Comparison of ENCODE assay signal across 16 cellular contexts in the genomic region with DNA sequence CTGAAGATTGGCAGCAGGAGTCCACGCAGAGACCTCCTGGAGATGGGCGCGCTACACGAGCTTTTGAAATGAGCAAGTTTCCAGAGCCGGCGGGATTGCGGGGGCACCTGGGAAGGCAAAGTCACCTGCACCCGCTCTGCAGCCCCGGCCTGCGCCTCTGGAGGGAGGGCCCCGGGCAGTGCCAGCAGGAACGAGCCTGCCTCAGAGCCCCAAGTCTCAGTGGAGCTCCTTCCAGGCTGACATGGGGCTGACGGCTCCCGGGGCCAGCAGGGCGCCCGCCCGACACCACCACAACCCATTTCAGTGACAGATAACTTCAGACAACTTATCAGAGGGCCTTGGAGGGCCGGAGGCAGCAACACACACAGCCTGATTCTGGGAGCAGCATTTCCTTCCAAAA. TPM values are rescaled to one million over a fixed set of nuclear protein-coding genes. Genes with fewer than 3 reads are reported as not detected.
A peak's percentile ranks its signal among the peaks of the same experiment; 100 is the strongest.
DNase-seq lines count a peak whose midpoint lies in the region; ATAC-seq, FAIRE-seq and TF ChIP-seq lines count a peak whose summit lies in the region.
"Had no signal": no experiment of that assay in that cellular context is flagged by ENCODE, and none has a peak within 500 bp of the region (broad histone marks: within the 10 kb centered on the region; RNA-seq: fewer than 3 reads in every experiment).

No MANE protein-coding gene starts in this region.

- WGBS in H9 (ENCODE audit: extremely low coverage, insufficient read length, low lambda C conversion rate): no CpG with 5 or more reads among the region's 18 CpGs
- 72% methylated on average over 16 of the region's 18 CpGs; no CpG with 5 or more reads in 1 of the 2 experiments for WGBS in H1 (ENCODE audit: extremely low coverage in 1 of 2, insufficient coverage in 1 of 2, insufficient read length in 1 of 2, insufficient replicate concordance in 2 of 2, low coverage in 1 of 2, low lambda C conversion rate in 2 of 2, missing lambda C conversion rate in 1 of 2), 2 experiments
- 90% methylated on average over 18 of the region's 18 CpGs for WGBS in prostate gland

- peaks cover 6% of the 10 kb centered on the region for H4K20me1 ChIP-seq in H9 (ENCODE audit: control insufficient read depth, insufficient read depth, insufficient read length)
- H4K20me1 ChIP-seq in H1 (replicated peaks in 1 of 2; ENCODE audit: control insufficient read depth in 1 of 2, insufficient read depth in 2 of 2, low read length in 2 of 2): no peaks in the 10 kb centered on the region
- peaks cover 26% of the 10 kb centered on the region for H4K20me1 ChIP-seq in osteoblast (ENCODE audit: insufficient read depth, low read length)

- TF ChIP-seq POLR2A in H1 (IDR thresholded peaks at IDR 0.05; ENCODE audit: control extremely low read depth in 1 of 2, low read depth in 2 of 2, low read length in 2 of 2) (no peak), prostate gland (IDR thresholded peaks at IDR 0.05) (no peak)

- H3K4ac ChIP-seq in H9 (ENCODE audit: low read depth, low read length) (no peak overlapping the region), H1 (replicated peaks; ENCODE audit: insufficient read length, low read depth, low read length) (no peak overlapping the region)

- H3K4me3 ChIP-seq in H1 (ENCODE audit: extremely low read depth in 1 of 4, insufficient read depth in 2 of 4, low read depth in 3 of 4, low read length in 4 of 4): peak overlapping the region in 3 of 4 experiments; percentile 5 to 56 (median 28); a peak in 4 of 8 replicates
- H3K4me3 ChIP-seq in osteoblast (ENCODE audit: insufficient read depth, low read length): no peak overlapping the region
- H3K4me3 ChIP-seq in prostate gland: no peak overlapping the region
- H3K4me3 ChIP-seq: HAP-1, vagina had no signal

- H3K18ac ChIP-seq in H9 (ENCODE audit: insufficient read length, low read depth, low read length) (no peak overlapping the region), H1 (ENCODE audit: extremely low read depth, low read length) (no peak overlapping the region)

- no peak overlapping the region for H2BK20ac ChIP-seq in H9 (ENCODE audit: low read depth, low read length, poor library complexity, severe bottlenecking)
- no peak overlapping the region for H2BK20ac ChIP-seq in H1 (ENCODE audit: low read length)

- no peak for TF ChIP-seq EP300 in H1 (IDR thresholded peaks at IDR 0.05; ENCODE audit: borderline replicate concordance in 1 of 2, low read depth in 2 of 2, low read length in 2 of 2)

- H2BK5ac ChIP-seq in H9 (ENCODE audit: insufficient read length, low read length) (no peak overlapping the region), H1 (ENCODE audit: low read depth, low read length) (no peak overlapping the region)

- H2BK15ac ChIP-seq in H9 (ENCODE audit: low read depth, low read length) (no peak overlapping the region), H1 (ENCODE audit: low read length) (no peak overlapping the region)

- CTCF ChIA-PET in H1 (lab: Charles Lee; ENCODE audit: partially characterized antibody): interaction anchor here (1.0 to 1.4 kb wide), 3 partner anchors 19 to 57 kb away, joined by 3 to 4 read pairs (median 3); no protein-coding TSS in a partner anchor

- H3K36me3 Mint-ChIP-seq in activated naive CD4-positive, alpha-beta T cell treated with anti-CD3 and anti-CD28 coated beads, Interleukin-2, amount 50 U/mL, for 24 hours: peaks cover 19% of the 10 kb centered on the region
- H3K36me3 Mint-ChIP-seq in activated naive CD4-positive, alpha-beta T cell treated with anti-CD3 and anti-CD28 coated beads, Interleukin-2, amount 50 U/mL, for 72 hours: peaks cover 11 to 26% of the 10 kb centered on the region in 2 donors
- peaks cover 0 to 22% (median 11%) of the 10 kb centered on the region in 3 experiments; a peak in 4 of 7 replicates for H3K36me3 Mint-ChIP-seq in H9 (ENCODE audit: insufficient read depth in 1 of 3, low read depth in 3 of 3)

- H3K23me2 ChIP-seq in H9 (ENCODE audit: insufficient read length, low read depth, low read length, poor library complexity, severe bottlenecking): no peaks in the 10 kb centered on the region
- no peaks in the 10 kb centered on the region for H3K23me2 ChIP-seq in H1 (ENCODE audit: low read depth, low read length)

- H3K56ac ChIP-seq in H9 (ENCODE audit: insufficient read length, low read depth, low read length) (no peak overlapping the region), H1 (replicated peaks; ENCODE audit: insufficient read length, low read depth, low read length) (no peak overlapping the region)

- peak overlapping the region; percentile 17 for H3K27ac Mint-ChIP-seq in activated naive CD4-positive, alpha-beta T cell treated with anti-CD3 and anti-CD28 coated beads, Interleukin-2, amount 50 U/mL, for 24 hours
- no peak overlapping the region for H3K27ac Mint-ChIP-seq in activated naive CD4-positive, alpha-beta T cell treated with anti-CD3 and anti-CD28 coated beads, Interleukin-2, amount 50 U/mL, for 72 hours
- H3K27ac Mint-ChIP-seq in H9: no peak overlapping the region

- H3T11ph ChIP-seq in H9 (ENCODE audit: low read length): no peak overlapping the region

- peak overlapping the region; percentile 22 for H3K4me2 ChIP-seq in H9 (ENCODE audit: insufficient read depth, insufficient read length, low read length)
- peak overlapping the region; percentile 45 to 60; a peak in 3 of 4 replicates for H3K4me2 ChIP-seq in H1 (ENCODE audit: insufficient read depth in 1 of 2, low read depth in 2 of 2, low read length in 2 of 2)
- H3K4me2 ChIP-seq in osteoblast (ENCODE audit: insufficient read depth, low read length): no peak overlapping the region

- no peak overlapping the region for H3K23ac ChIP-seq in H9 (ENCODE audit: insufficient read length, low read depth, low read length)
- no peak overlapping the region for H3K23ac ChIP-seq in H1 (ENCODE audit: insufficient read length)

- no peaks in the 10 kb centered on the region for H3K27me3 Mint-ChIP-seq in activated naive CD4-positive, alpha-beta T cell treated with anti-CD3 and anti-CD28 coated beads, Interleukin-2, amount 50 U/mL, for 24 hours
- H3K27me3 Mint-ChIP-seq in H9 (ENCODE audit: low read depth): no peaks in the 10 kb centered on the region
- H3K27me3 Mint-ChIP-seq: IgD-negative memory B cell had no signal

- TF ChIP-seq CTCF in H9 (conservative IDR thresholded peaks at IDR 0.05) (no peak), H1 (IDR thresholded peaks at IDR 0.05; ENCODE audit: control extremely low read depth in 1 of 3, insufficient read depth in 1 of 3, low read depth in 1 of 3, low read length in 3 of 3) (no peak), osteoblast (IDR thresholded peaks at IDR 0.05; ENCODE audit: extremely low read depth, low read depth, low read length) (no peak), prostate gland (IDR thresholded peaks at IDR 0.05) (no peak)

- no peak overlapping the region for H4K91ac ChIP-seq in H9 (ENCODE audit: insufficient read length, low read depth, low read length)
- H4K91ac ChIP-seq in H1 (replicated peaks; ENCODE audit: insufficient read length, low read length): no peak overlapping the region

- H3K36me3 ChIP-seq in H1 (ENCODE audit: control insufficient read depth in 2 of 4, insufficient read depth in 4 of 4, low read length in 3 of 4) (no peaks in the 10 kb centered on the region), osteoblast (ENCODE audit: insufficient read depth, low read length) (no peaks in the 10 kb centered on the region), prostate gland (no peaks in the 10 kb centered on the region)
- H3K36me3 ChIP-seq: HAP-1, neutrophil, vagina had no signal

- no peak overlapping the region for H3K9ac ChIP-seq in H9 (ENCODE audit: extremely low read depth, insufficient read length, low read length)
- no peak overlapping the region; a peak in 1 of 7 replicates for H3K9ac ChIP-seq in H1 (replicated peaks in 1 of 4; ENCODE audit: extremely low read depth in 1 of 4, low read depth in 3 of 4, low read length in 3 of 4)

- no peak for ATAC-seq in activated naive CD4-positive, alpha-beta T cell treated with anti-CD3 and anti-CD28 coated beads, Interleukin-2, amount 50 U/mL, for 72 hours

- H3K9me3 ChIP-seq in H9 (ENCODE audit: control insufficient read depth, low read depth, low read length) (no peaks in the 10 kb centered on the region), H1 (ENCODE audit: insufficient read depth in 2 of 2, low read depth in 1 of 2, low read length in 1 of 2) (peaks cover 0 to 6% of the 10 kb centered on the region in 2 experiments; a peak in 1 of 4 replicates), osteoblast (ENCODE audit: low read depth, low read length) (no peaks in the 10 kb centered on the region), prostate gland (no peaks in the 10 kb centered on the region)
- H3K9me3 ChIP-seq: neutrophil, vagina had no signal

- H3K4me3 Mint-ChIP-seq in activated naive CD4-positive, alpha-beta T cell treated with anti-CD3 and anti-CD28 coated beads, Interleukin-2, amount 50 U/mL, for 24 hours: no peak overlapping the region
- 0 out of 5 replicates have a peak overlapping the region, but pooled peaks of 1 of the 2 experiments have one; percentile 42 for H3K4me3 Mint-ChIP-seq in H9
- H3K4me3 Mint-ChIP-seq: IgD-negative memory B cell had no signal

- FAIRE-seq in H1 (lab: Jason Lieb, UNC): no peak

- H4K5ac ChIP-seq in H9 (ENCODE audit: insufficient read length, low read depth, low read length) (no peak overlapping the region), H1 (ENCODE audit: insufficient read length, low read depth, low read length) (no peak overlapping the region)

- no peak overlapping the region for H2AFZ ChIP-seq in H9 (ENCODE audit: low read length)
- H2AFZ ChIP-seq in H1 (ENCODE audit: low read length): no peak overlapping the region
- no peak overlapping the region for H2AFZ ChIP-seq in osteoblast (ENCODE audit: low read length)

- TF ChIP-seq RAD21 in H1 (IDR thresholded peaks at IDR 0.05 in 1 of 2, conservative IDR thresholded peaks at IDR 0.05 in 1 of 2; ENCODE audit: low read depth in 2 of 2, low read length in 2 of 2): no peak

- H3K27ac ChIP-seq in H9 (ENCODE audit: insufficient read length, low read depth, low read length): no peak overlapping the region
- no peak overlapping the region for H3K27ac ChIP-seq in H1 (ENCODE audit: low read depth, low read length)
- no peak overlapping the region for H3K27ac ChIP-seq in osteoblast (ENCODE audit: low read depth, low read length)
- H3K27ac ChIP-seq in prostate gland: no peak overlapping the region
- H3K27ac ChIP-seq: neutrophil, vagina had no signal

- H2BK12ac ChIP-seq in H9 (ENCODE audit: insufficient read length, low read depth, low read length) (no peak overlapping the region), H1 (ENCODE audit: low read depth, low read length) (no peak overlapping the region)

- H3K27me3 ChIP-seq in H9 (ENCODE audit: insufficient read depth, low read length) (no peaks in the 10 kb centered on the region), H1 (replicated peaks in 1 of 4; ENCODE audit: control insufficient read depth in 3 of 4, extremely low read depth in 1 of 4, insufficient read depth in 3 of 4, low read length in 3 of 4) (peaks cover 0 to 6% (median 3%) of the 10 kb centered on the region in 4 experiments; a peak in 3 of 7 replicates), osteoblast (ENCODE audit: insufficient read depth, low read length) (no peaks in the 10 kb centered on the region), prostate gland (replicated peaks; ENCODE audit: insufficient read depth) (no peaks in the 10 kb centered on the region)
- H3K27me3 ChIP-seq: neutrophil, vagina had no signal

- H3K9me3 Mint-ChIP-seq in activated naive CD4-positive, alpha-beta T cell treated with anti-CD3 and anti-CD28 coated beads, Interleukin-2, amount 50 U/mL, for 24 hours: peaks cover 10% of the 10 kb centered on the region
- peaks cover 8 to 18% of the 10 kb centered on the region in 2 donors for H3K9me3 Mint-ChIP-seq in activated naive CD4-positive, alpha-beta T cell treated with anti-CD3 and anti-CD28 coated beads, Interleukin-2, amount 50 U/mL, for 72 hours
- peaks cover 20 to 22% of the 10 kb centered on the region in 2 experiments for H3K9me3 Mint-ChIP-seq in H9

- no peak overlapping the region for H3K14ac ChIP-seq in H9 (ENCODE audit: insufficient read depth, low read length)
- H3K14ac ChIP-seq in H1 (ENCODE audit: insufficient read length): no peak overlapping the region

- DNase-seq in activated naive CD4-positive, alpha-beta T cell treated with anti-CD3 and anti-CD28 coated beads, Interleukin-2, amount 50 U/mL, for 72 hours (ENCODE audit: low spot score in 2 of 2): no peak
- DNase-seq in H9 (no peak), H1 (ENCODE audit: low read depth in 1 of 2, low spot score in 2 of 2) (no peak), osteoblast (ENCODE audit: insufficient read length, low spot score, missing footprints) (peak; percentile 46), superior temporal gyrus (ENCODE audit: extremely low spot score) (no peak), LoVo (ENCODE audit: low spot score) (no peak), prostate gland (ENCODE audit: low spot score) (no peak)
- DNase-seq: activated gamma-delta T cell; NCI-H187; NK-92 treated with Interleukin-12 subunit alpha and Interleukin-12 subunit beta, amount 100 ng/mL, for 24 hours; stimulated activated CD4-positive, alpha-beta T cell treated with anti-CD3 and anti-CD28 coated beads, Interleukin-2, amount 100 ng/mL, for 24 hours had no signal

- POLR2A ChIA-PET in H1 (lab: Charles Lee; ENCODE audit: partially characterized antibody): interaction anchor here (1.3 kb wide), 1 partner anchor 142 kb away, joined by 6 read pairs; no protein-coding TSS in a partner anchor

- intact Hi-C loops in prostate gland (cut with DNase I): no loop called here

- H3K4me1 ChIP-seq in H9 (ENCODE audit: insufficient read depth, low read length): no peaks in the 10 kb centered on the region; the same call in 1 of the 2 replicates
- H3K4me1 ChIP-seq in H1 (replicated peaks in 1 of 4; ENCODE audit: control insufficient read depth in 3 of 4, insufficient read depth in 4 of 4, low read length in 3 of 4): peaks cover 2 to 13% (median 8%) of the 10 kb centered on the region in 4 experiments
- no peaks in the 10 kb centered on the region for H3K4me1 ChIP-seq in osteoblast (ENCODE audit: insufficient read depth, low read length)
- no peaks in the 10 kb centered on the region for H3K4me1 ChIP-seq in prostate gland (replicated peaks)
- H3K4me1 ChIP-seq: HAP-1 had no signal

- no peak overlapping the region for H4K8ac ChIP-seq in H9 (replicated peaks; ENCODE audit: insufficient read length, low read depth, low read length)
- H4K8ac ChIP-seq in H1 (ENCODE audit: extremely low read depth, insufficient read depth, low read length): peak overlapping the region; percentile 25; the same call in 1 of the 2 replicates

- H2AK5ac ChIP-seq in H9 (ENCODE audit: insufficient read length, low read length) (no peak overlapping the region), H1 (ENCODE audit: low read depth, low read length) (no peak overlapping the region)

- H3K4me1 Mint-ChIP-seq in activated naive CD4-positive, alpha-beta T cell treated with anti-CD3 and anti-CD28 coated beads, Interleukin-2, amount 50 U/mL, for 24 hours: peaks cover 38% of the 10 kb centered on the region
- H3K4me1 Mint-ChIP-seq in H9: peaks cover 17 to 42% of the 10 kb centered on the region in 2 experiments

- H3K79me2 ChIP-seq in H9 (ENCODE audit: insufficient read depth, low read length) (no peaks in the 10 kb centered on the region; the same call in 1 of the 2 replicates), H1 (ENCODE audit: control insufficient read depth in 1 of 2, insufficient read depth in 2 of 2, low read length in 2 of 2) (0 out of 4 replicates have a peak, but pooled peaks cover 0 to 2% of the 10 kb centered on the region in 2 experiments), osteoblast (ENCODE audit: insufficient read depth, low read length) (peaks cover 63% of the 10 kb centered on the region)

- no peaks in the 10 kb centered on the region for H3K79me1 ChIP-seq in H9 (ENCODE audit: insufficient read depth, low read depth, low read length, poor library complexity, severe bottlenecking)
- no peaks in the 10 kb centered on the region; the same call in none of the 2 replicates for H3K79me1 ChIP-seq in H1 (ENCODE audit: low read depth, low read length)

- no peak overlapping the region for H2BK120ac ChIP-seq in H9 (ENCODE audit: low read depth, low read length, poor library complexity, severe bottlenecking)
- no peak overlapping the region for H2BK120ac ChIP-seq in H1 (replicated peaks; ENCODE audit: low read depth, low read length)

RNA-seq across cellular contexts. Expression of gene RASA3, which starts 45.0 kb away (rescaled TPM):
- 10 to 100 TPM; 39.4 to 44.1 TPM for total RNA-seq in activated naive CD4-positive, alpha-beta T cell treated with anti-CD3 and anti-CD28 coated beads, Interleukin-2, amount 50 U/mL, for 72 hours
- 11.7 and 12.3 TPM in 2 replicates for total RNA-seq in H9 (2021)
- total RNA-seq in H1 (2021; fragmentation: NEBNext Ultra II Directional; extraction: Animal tissue kit (Norgen Biotek cat#: 25700)): 21.9 TPM in 2 replicates
- 7.5 and 11.0 TPM in 2 replicates for polyA plus RNA-seq in H1 (2011; rRNA removed)
- polyA plus RNA-seq in H1 (2011; cell fraction: cytosol; rRNA removed): 12.9 TPM
- 15.0 TPM for polyA plus RNA-seq in H1 (2011; cell fraction: nucleus; rRNA removed)
- polyA plus RNA-seq in H1 (2012, experiment 1 of 2): 11.8 to 14.5 TPM (median 13.4 TPM) in 4 replicates
- 7.7 TPM for polyA plus RNA-seq in H1 (2012, experiment 2 of 2)
- polyA plus RNA-seq in H1 (2013, experiment 1 of 2): 11.2 TPM
- polyA plus RNA-seq in H1 (2013, experiment 2 of 2): 11.4 TPM
- 10.6 and 10.8 TPM in 2 replicates for polyA minus RNA-seq in H1 (2011; rRNA and poly(A)+ RNA removed)
- 11.4 TPM for polyA minus RNA-seq in H1 (2011; cell fraction: cytosol; rRNA and poly(A)+ RNA removed)
- 6.9 TPM for polyA minus RNA-seq in H1 (2011; cell fraction: nucleus; rRNA and poly(A)+ RNA removed)
- 40.7 and 41.3 TPM in 2 replicates for total RNA-seq in osteoblast
- total RNA-seq in prostate gland: 10 to 100 TPM in 1 of 2 donors, 1 to 10 TPM in 1; 8.6 to 12.5 TPM

Comparison
In these comparisons a context has a peak if more than half of its experiments do, and no peak if none do; other contexts are left out.
1. H3K4me3 ChIP-seq: peak in H1 (3 of 4); none in osteoblast (single experiment) and prostate gland (0 of 2).